ENCODE assay signal across 1 cellular context in the genomic region with DNA sequence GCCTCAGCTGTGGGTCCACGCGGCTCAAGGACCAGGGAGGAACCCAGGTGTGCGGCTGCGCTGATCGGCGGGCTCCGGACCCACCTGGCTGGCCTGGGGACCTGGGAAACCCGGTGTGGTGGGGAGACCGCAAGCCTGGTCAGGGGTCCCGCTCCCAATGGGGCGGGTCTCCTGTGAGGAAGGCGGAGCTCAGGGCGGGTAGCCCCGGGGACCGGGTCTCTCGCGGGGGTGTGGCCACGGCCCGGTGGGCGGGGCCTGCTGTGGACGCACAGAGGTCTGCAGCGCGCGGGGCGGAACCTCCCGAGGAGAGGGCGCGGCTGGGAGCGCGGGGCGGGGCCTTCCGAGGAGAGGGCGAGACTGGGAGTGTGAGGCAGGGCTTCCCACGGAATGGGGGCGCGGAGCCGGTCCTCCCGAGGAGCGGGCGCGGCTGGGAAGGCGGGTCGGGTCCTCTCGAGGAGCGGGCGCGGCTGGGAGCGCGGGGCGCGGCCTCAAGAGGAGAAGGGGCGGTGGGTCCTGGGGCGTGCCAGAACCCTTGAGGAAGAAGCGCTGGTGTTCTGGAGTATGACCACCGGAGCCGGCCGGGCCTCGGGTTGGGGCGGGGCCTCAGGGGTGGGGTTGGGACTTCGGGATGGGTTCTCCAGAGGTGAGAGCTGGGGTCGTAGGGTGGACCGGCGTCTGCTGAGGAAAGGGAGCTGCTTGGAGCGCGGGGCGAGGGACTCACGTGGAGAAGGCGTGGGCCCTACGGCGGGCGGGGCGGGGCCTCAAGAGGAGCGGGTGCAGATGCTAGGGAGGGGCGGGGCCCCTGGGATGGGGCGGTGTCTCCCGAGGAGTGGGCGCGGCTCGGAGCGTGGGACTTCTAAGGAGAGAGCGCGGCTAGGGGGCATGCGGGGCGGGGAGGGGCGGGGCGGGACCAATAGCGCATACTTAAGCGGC.
TF ChIP-seq lines count a peak whose summit lies in the region.

No MANE protein-coding gene starts in this region.

TF ChIP-seq in GM12878, 131 proteins besides CTCF, POLR2A, EP300 and RAD21:
- TF ChIP-seq, protein P1, sequence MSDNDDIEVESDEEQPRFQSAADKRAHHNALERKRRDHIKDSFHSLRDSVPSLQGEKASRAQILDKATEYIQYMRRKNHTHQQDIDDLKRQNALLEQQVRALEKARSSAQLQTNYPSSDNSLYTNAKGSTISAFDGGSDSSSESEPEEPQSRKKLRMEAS (IDR thresholded peaks at IDR 0.05; ENCODE audit: low read depth, low read length), result no peak
- TF ChIP-seq, protein P2, sequence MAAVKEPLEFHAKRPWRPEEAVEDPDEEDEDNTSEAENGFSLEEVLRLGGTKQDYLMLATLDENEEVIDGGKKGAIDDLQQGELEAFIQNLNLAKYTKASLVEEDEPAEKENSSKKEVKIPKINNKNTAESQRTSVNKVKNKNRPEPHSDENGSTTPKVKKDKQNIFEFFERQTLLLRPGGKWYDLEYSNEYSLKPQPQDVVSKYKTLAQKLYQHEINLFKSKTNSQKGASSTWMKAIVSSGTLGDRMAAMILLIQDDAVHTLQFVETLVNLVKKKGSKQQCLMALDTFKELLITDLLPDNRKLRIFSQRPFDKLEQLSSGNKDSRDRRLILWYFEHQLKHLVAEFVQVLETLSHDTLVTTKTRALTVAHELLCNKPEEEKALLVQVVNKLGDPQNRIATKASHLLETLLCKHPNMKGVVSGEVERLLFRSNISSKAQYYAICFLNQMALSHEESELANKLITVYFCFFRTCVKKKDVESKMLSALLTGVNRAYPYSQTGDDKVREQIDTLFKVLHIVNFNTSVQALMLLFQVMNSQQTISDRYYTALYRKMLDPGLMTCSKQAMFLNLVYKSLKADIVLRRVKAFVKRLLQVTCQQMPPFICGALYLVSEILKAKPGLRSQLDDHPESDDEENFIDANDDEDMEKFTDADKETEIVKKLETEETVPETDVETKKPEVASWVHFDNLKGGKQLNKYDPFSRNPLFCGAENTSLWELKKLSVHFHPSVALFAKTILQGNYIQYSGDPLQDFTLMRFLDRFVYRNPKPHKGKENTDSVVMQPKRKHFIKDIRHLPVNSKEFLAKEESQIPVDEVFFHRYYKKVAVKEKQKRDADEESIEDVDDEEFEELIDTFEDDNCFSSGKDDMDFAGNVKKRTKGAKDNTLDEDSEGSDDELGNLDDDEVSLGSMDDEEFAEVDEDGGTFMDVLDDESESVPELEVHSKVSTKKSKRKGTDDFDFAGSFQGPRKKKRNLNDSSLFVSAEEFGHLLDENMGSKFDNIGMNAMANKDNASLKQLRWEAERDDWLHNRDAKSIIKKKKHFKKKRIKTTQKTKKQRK (IDR thresholded peaks at IDR 0.05; ENCODE audit: low read depth, low read length), result no peak
- TF ChIP-seq POLR2AphosphoS2 (IDR thresholded peaks at IDR 0.05; ENCODE audit: low read depth, low read length), result no peak
- TF ChIP-seq KAT2A (conservative IDR thresholded peaks at IDR 0.05; ENCODE audit: control insufficient read depth, low read depth, low read length), result no peak
- TF ChIP-seq, protein P3, sequence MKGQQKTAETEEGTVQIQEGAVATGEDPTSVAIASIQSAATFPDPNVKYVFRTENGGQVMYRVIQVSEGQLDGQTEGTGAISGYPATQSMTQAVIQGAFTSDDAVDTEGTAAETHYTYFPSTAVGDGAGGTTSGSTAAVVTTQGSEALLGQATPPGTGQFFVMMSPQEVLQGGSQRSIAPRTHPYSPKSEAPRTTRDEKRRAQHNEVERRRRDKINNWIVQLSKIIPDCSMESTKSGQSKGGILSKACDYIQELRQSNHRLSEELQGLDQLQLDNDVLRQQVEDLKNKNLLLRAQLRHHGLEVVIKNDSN (IDR thresholded peaks at IDR 0.05; ENCODE audit: borderline replicate concordance, extremely low read length, insufficient read depth, low read depth, low read length), result peak; percentile 2
TF ChIP-seq in GM12878: peak in this region for 1.
